ENCODE assay signal across 12 cellular contexts in genomic region chr5:116532762-116533525, GRCh38. TPM values are rescaled to one million over a fixed set of nuclear protein-coding genes. Genes with fewer than 3 reads are reported as not detected.
DNase-seq lines count a peak whose midpoint lies in the region; ATAC-seq and TF ChIP-seq lines count a peak whose summit lies in the region.
"Had no signal": no experiment of that assay in that cellular context is flagged by ENCODE, and none has a peak within 500 bp of the region (broad histone marks: within the 10 kb centered on the region; RNA-seq: fewer than 3 reads in every experiment).

No MANE protein-coding gene starts in this region.

- H3K27me3 ChIP-seq in SJCRH30 (no peaks in the 10 kb centered on the region), parathyroid adenoma (ENCODE audit: control insufficient read depth, insufficient read depth, low read length) (no peaks in the 10 kb centered on the region), GM23248 (replicated peaks; ENCODE audit: insufficient read depth) (peaks cover 13% of the 10 kb centered on the region; the same call in 1 of the 2 replicates)

- TF ChIP-seq CTCF in parathyroid adenoma (IDR thresholded peaks at IDR 0.05), result no peak

- H2AFZ ChIP-seq in parathyroid adenoma (peak overlapping the region; percentile 29), GM23248 (no peak overlapping the region)

- in situ Hi-C loops in GM23248 (cut with MboI), result no loop called here

- H3K36me3 ChIP-seq in SJCRH30 (peaks cover 11% of the 10 kb centered on the region; the same call in 1 of the 2 replicates), parathyroid adenoma (ENCODE audit: control insufficient read depth, insufficient read depth, low read length) (no peaks in the 10 kb centered on the region), GM23248 (ENCODE audit: low read depth) (no peaks in the 10 kb centered on the region)

- H3K4me2 ChIP-seq in parathyroid adenoma (ENCODE audit: low read length), result no peak overlapping the region
- no peak overlapping the region for H3K4me2 ChIP-seq in GM23248 (ENCODE audit: unreplicated experiment)

- DNase-seq in HK-2 (ENCODE audit: unreplicated experiment), result peak; percentile 18
- DNase-seq in SJCRH30, result peak; percentile 31 to 71
- DNase-seq in SK-N-DZ (ENCODE audit: low spot score), result no peak
- no peak for DNase-seq in GM23248
- DNase-seq in activated naive CD4-positive, alpha-beta T cell (lab: John Stamatoyannopoulos, UW), result no peak
- DNase-seq: EL, HCEC 1CT, T-helper 17 cell had no signal

- H3K27ac ChIP-seq in SJCRH30 (peak overlapping the region; percentile 6; the same call in 1 of the 2 replicates), parathyroid adenoma (no peak overlapping the region), GM23248 (no peak overlapping the region)

- H3K4me1 ChIP-seq in SJCRH30 (peaks cover 37% of the 10 kb centered on the region), parathyroid adenoma (peaks cover 15% of the 10 kb centered on the region), GM23248 (ENCODE audit: insufficient read depth) (no peaks in the 10 kb centered on the region)

- no peaks in the 10 kb centered on the region for H4K20me1 ChIP-seq in GM23248 (ENCODE audit: insufficient read depth)

- 53 to 55% methylated on average over 3 of the region's 3 CpGs for WGBS in GM23248 (ENCODE audit: low coverage in 1 of 2, low lambda C conversion rate in 2 of 2, missing lambda C conversion rate in 2 of 2), 2 experiments

- no peaks in the 10 kb centered on the region for H3K79me2 ChIP-seq in parathyroid adenoma
- no peaks in the 10 kb centered on the region for H3K79me2 ChIP-seq in GM23248 (ENCODE audit: insufficient read depth)

- H3K4me3 ChIP-seq in SJCRH30 (no peak overlapping the region), parathyroid adenoma (ENCODE audit: low read depth, low read length) (no peak overlapping the region), GM23248 (no peak overlapping the region)

- peak; percentile 54 for ATAC-seq in GM19397 (IDR thresholded peaks at IDR 0.05; ENCODE audit: unreplicated experiment)
- ATAC-seq in GM19455 (IDR thresholded peaks at IDR 0.05; ENCODE audit: unreplicated experiment), result no peak
- ATAC-seq: T-helper 17 cell had no signal

- no peaks in the 10 kb centered on the region for H3K9me3 ChIP-seq in SJCRH30 (replicated peaks)
- no peaks in the 10 kb centered on the region for H3K9me3 ChIP-seq in parathyroid adenoma (ENCODE audit: control insufficient read depth, low read length)
- no peaks in the 10 kb centered on the region for H3K9me3 ChIP-seq in GM23248 (ENCODE audit: low read depth)

- no peaks in the 10 kb centered on the region for H3K9me2 ChIP-seq in GM23248 (ENCODE audit: insufficient read depth)

- no peaks in the 10 kb centered on the region for H3F3A ChIP-seq in GM23248 (ENCODE audit: insufficient read depth)

- H3K9ac ChIP-seq in parathyroid adenoma (no peak overlapping the region), GM23248 (no peak overlapping the region)

RNA-seq across cellular contexts. Expression of gene SEMA6A, which starts 41.7 kb away (rescaled TPM):
- 53.5 and 63.2 TPM in 2 replicates for total RNA-seq in SJCRH30 (2014; rRNA removed; shearing (Covaris generic))
- polyA plus RNA-seq in SK-N-DZ (2014; cell fraction: cytosol; rRNA removed), result 27.9 and 35.0 TPM in 2 replicates
- 39.6 and 62.3 TPM in 2 replicates for polyA plus RNA-seq in SK-N-DZ (2014; cell fraction: nucleus; rRNA removed)
- total RNA-seq in GM23248 (2014; rRNA removed; shearing (Covaris generic)), result under 0.01 TPM in 1 of 2 replicates, not detected in the other
- polyA plus RNA-seq in GM23248 (2016; fragmentation: Nextera tagmentation; extraction: Ambion mirVana), result 0.38 and 0.79 TPM in 2 replicates
- total RNA-seq: M059J had no signal

Comparison
In these comparisons a context has a peak if more than half of its experiments do, and no peak if none do; other contexts are left out.
1. DNase-seq: peak in HK-2 (single experiment) and SJCRH30 (2 of 2); none in SK-N-DZ (single experiment), GM23248 (single experiment) and activated naive CD4-positive, alpha-beta T cell (0 of 4).
2. RNA of gene SEMA6A, which starts 41.7 kb away (total RNA-seq): 53.5 to 63.2 TPM in SJCRH30; under 0.01 TPM in GM23248; every median in the first group is over 10 times any median in the second.